11 cellular contexts compared by ENCODE assay signal in genomic region chr12:4969405-4969804, GRCh38. TPM values are rescaled to one million over a fixed set of nuclear protein-coding genes. Genes with fewer than 3 reads are reported as not detected.
"Had no signal": no experiment of that assay in that cellular context is flagged by ENCODE, and none has a peak within 500 bp of the region (broad histone marks: within the 10 kb centered on the region; RNA-seq: fewer than 3 reads in every experiment).

No MANE protein-coding gene starts in this region.

- H3K36me3 ChIP-seq: HAP-1 had no signal

- FAIRE-seq: H1, H54 had no signal

- H3K4me3 ChIP-seq: GM23248, GM23338, HAP-1 had no signal

- ATAC-seq: GM23338, HCT116 had no signal

- H3K27ac ChIP-seq: GM23248 had no signal

- H3K4me1 ChIP-seq: HAP-1 had no signal

- H3K9me3 ChIP-seq: HAP-1 had no signal

- H2AFZ ChIP-seq: GM23248, GM23338 had no signal

- DNase-seq: GM23248, GOT3, H7, H9, HCEC 1CT, HFFc6 had no signal

- H3K9ac ChIP-seq: GM23248 had no signal

- H3K4me2 ChIP-seq: GM23338 had no signal

RNA-seq across cellular contexts. Expression of gene KCNA1, which starts 59.7 kb away (rescaled TPM):
- total RNA-seq: GM23248, H7, HFFc6 had no signal
- polyA plus RNA-seq: GM23248 had no signal
